Comparison of ENCODE assay signal across 10 cellular contexts in the genomic region with DNA sequence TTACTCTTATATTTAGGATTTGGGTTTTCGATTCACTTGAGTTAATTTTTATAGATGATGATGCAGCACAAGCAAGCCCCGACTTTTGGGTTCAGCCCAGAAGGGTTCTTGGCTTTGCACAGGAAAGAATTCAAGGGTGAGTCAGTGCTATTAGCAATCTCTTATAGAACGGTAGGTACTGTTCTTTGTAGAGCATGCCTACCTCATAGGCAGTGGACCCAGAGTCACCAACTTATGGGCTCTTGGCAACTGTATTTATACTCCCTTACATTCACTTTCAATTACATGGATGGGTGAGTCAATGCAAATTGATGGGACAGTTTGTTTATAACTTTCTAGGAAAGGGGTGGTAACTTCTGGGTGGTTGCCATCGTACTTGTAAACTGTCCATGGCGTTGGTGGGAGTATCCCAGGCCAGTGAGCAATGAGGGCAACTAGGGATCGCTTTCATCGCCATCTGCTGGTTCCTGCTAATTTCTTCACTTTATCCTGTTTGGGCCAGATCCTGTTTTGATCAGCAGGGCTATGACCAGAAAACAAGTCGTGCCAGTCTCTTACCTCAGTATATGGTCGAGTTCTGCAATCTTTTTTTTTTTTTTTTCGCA.
DNase-seq lines count a peak whose midpoint lies in the region; ATAC-seq and TF ChIP-seq lines count a peak whose summit lies in the region.
"Had no signal": no experiment of that assay in that cellular context is flagged by ENCODE, and none has a peak within 500 bp of the region (broad histone marks: within the 10 kb centered on the region; RNA-seq: fewer than 3 reads in every experiment).

No MANE protein-coding gene starts in this region.

- no peak for ATAC-seq in GM21360 (IDR thresholded peaks at IDR 0.05; ENCODE audit: unreplicated experiment)
- ATAC-seq in upper lobe of right lung, result no peak

- no peaks in the 10 kb centered on the region for H3K27me3 ChIP-seq in cardiac muscle cell
- H3K27me3 ChIP-seq in upper lobe of right lung, result no peaks in the 10 kb centered on the region

- TF ChIP-seq CTCF in cardiac muscle cell (IDR thresholded peaks at IDR 0.05; ENCODE audit: low read depth, low read length) (peak; percentile 21), fibroblast of mammary gland (conservative IDR thresholded peaks at IDR 0.05; ENCODE audit: control insufficient read depth, insufficient read depth, low read depth, low read length) (peak; percentile 46), upper lobe of right lung (IDR thresholded peaks at IDR 0.05) (no peak)

- DNase-seq in cardiac muscle cell (ENCODE audit: low read depth in 1 of 2, low spot score in 1 of 2) (peak; percentile 19 to 44), cardiac septum (ENCODE audit: low spot score) (no peak), NCI-H82 treated with DMSO at 0.1 percent for 48 hours (lab: John Stamatoyannopoulos, UW; ENCODE audit: unreplicated experiment) (peak; percentile 1), fibroblast of mammary gland (ENCODE audit: low read depth) (peak; percentile 84), NCI-H1048 (lab: John Stamatoyannopoulos, UW) (no peak), ecto neural progenitor cell (ENCODE audit: low spot score) (no peak), upper lobe of right lung (no peak)
- DNase-seq: naive B cell, NCI-H187 treated with DMSO at 0.1 percent for 48 hours had no signal

- H3K36me3 ChIP-seq in cardiac muscle cell (no peaks in the 10 kb centered on the region), upper lobe of right lung (no peaks in the 10 kb centered on the region)

- H3K27ac ChIP-seq in cardiac muscle cell (no peak overlapping the region), upper lobe of right lung (no peak overlapping the region)

- no peaks in the 10 kb centered on the region for H3K9me3 ChIP-seq in cardiac muscle cell (ENCODE audit: low read depth)
- H3K9me3 ChIP-seq in upper lobe of right lung, result no peaks in the 10 kb centered on the region

- no peaks in the 10 kb centered on the region for H3K4me1 ChIP-seq in cardiac muscle cell (ENCODE audit: low read depth)
- no peaks in the 10 kb centered on the region for H3K4me1 ChIP-seq in upper lobe of right lung

- intact Hi-C loops in cardiac septum (cut with DNase I) (no loop called here), upper lobe of right lung (cut with DNase I) (no loop called here)

- no peak overlapping the region for H3K4me3 ChIP-seq in cardiac muscle cell
- H3K4me3 ChIP-seq in fibroblast of mammary gland (ENCODE audit: control insufficient read depth, low read depth, low read length), result no peak overlapping the region
- H3K4me3 ChIP-seq in upper lobe of right lung, result no peak overlapping the region

Comparison
In these comparisons a context has a peak if more than half of its experiments do, and no peak if none do; other contexts are left out.
1. DNase-seq: peak in cardiac muscle cell (2 of 2), NCI-H82 treated with DMSO at 0.1 percent for 48 hours (single experiment) and fibroblast of mammary gland (single experiment); none in cardiac septum (single experiment), NCI-H1048 (single experiment), ecto neural progenitor cell (single experiment) and upper lobe of right lung (single experiment).